Comparison of ENCODE assay signal across 8 cellular contexts in genomic region chr16:1991588-1992474, GRCh38. TPM values are rescaled to one million over a fixed set of nuclear protein-coding genes. Genes with fewer than 3 reads are reported as not detected.
DNase-seq lines count a peak whose midpoint lies in the region; ATAC-seq and TF ChIP-seq lines count a peak whose summit lies in the region.

No MANE protein-coding gene starts in this region.

- DNase-seq in GM12865 (ENCODE audit: low read depth) (peak; percentile 97), PC-3 (peak; percentile 63), fibroblast of pulmonary artery (ENCODE audit: low read depth) (peak; percentile 94), NCI-H2196 treated with DMSO at 0.1 percent for 48 hours (lab: John Stamatoyannopoulos, UW; ENCODE audit: unreplicated experiment) (no peak)
- peak; percentile 93 for DNase-seq in activated effector memory CD4-positive, alpha-beta T cell treated with Interleukin-2 at 50 U/mL for 16 hours
- DNase-seq in stimulated activated effector memory CD8-positive, alpha-beta T cell treated with anti-CD3 and anti-CD28 coated beads, Interleukin-12 subunit alpha, Interleukin-12 subunit beta, amount 100 ng/mL, for 72 hours (ENCODE audit: low spot score in 2 of 2) = peak; percentile 85 to 95

- no peaks in the 10 kb centered on the region; the same call in 1 of the 2 replicates for H3K36me3 ChIP-seq in PC-3 (ENCODE audit: low read depth, low read length)

- H3K4me1 ChIP-seq in PC-3 (ENCODE audit: insufficient read depth, low read length) = peaks cover 4% of the 10 kb centered on the region; the same call in 1 of the 2 replicates

- H4K20me1 ChIP-seq in PC-3 (ENCODE audit: low read length) = no peaks in the 10 kb centered on the region

- peaks cover 64% of the 10 kb centered on the region for H3K27me3 Mint-ChIP-seq in nephron (ENCODE audit: low read depth)

- no peaks in the 10 kb centered on the region for H3K79me2 ChIP-seq in PC-3 (ENCODE audit: low read length)

- H3K4me1 Mint-ChIP-seq in nephron = peaks cover 9% of the 10 kb centered on the region
- peaks cover 36% of the 10 kb centered on the region for H3K4me1 Mint-ChIP-seq in stimulated activated effector memory CD8-positive, alpha-beta T cell treated with anti-CD3 and anti-CD28 coated beads, Interleukin-12 subunit alpha, Interleukin-12 subunit beta, amount 100 ng/mL, for 72 hours

- no peaks in the 10 kb centered on the region for H3K9me2 ChIP-seq in PC-3 (replicated peaks; ENCODE audit: low read length)

- no peak for TF ChIP-seq CTCF in GM12865 (IDR thresholded peaks at IDR 0.05; ENCODE audit: insufficient read depth, low read depth, low read length, missing control alignments)
- TF ChIP-seq CTCF in PC-3 (conservative IDR thresholded peaks at IDR 0.05; ENCODE audit: low read depth, low read length) = no peak
- TF ChIP-seq CTCF in fibroblast of pulmonary artery (IDR thresholded peaks at IDR 0.05; ENCODE audit: low read length, missing control alignments) = no peak
- no peak for TF ChIP-seq CTCF in nephron (IDR thresholded peaks at IDR 0.05; ENCODE audit: unreplicated experiment in 3 of 3)

- no peak overlapping the region for H3K9ac ChIP-seq in PC-3 (ENCODE audit: low read length)

- no peaks in the 10 kb centered on the region for H3F3A ChIP-seq in PC-3 (ENCODE audit: low read length, unreplicated experiment)

- no peak overlapping the region for H3K4me2 ChIP-seq in PC-3 (ENCODE audit: low read length)

- H2AFZ ChIP-seq in PC-3 (ENCODE audit: low read length) = no peak overlapping the region

- H3K36me3 Mint-ChIP-seq in nephron (ENCODE audit: low read depth) = peaks cover 12% of the 10 kb centered on the region
- H3K36me3 Mint-ChIP-seq in stimulated activated effector memory CD8-positive, alpha-beta T cell treated with anti-CD3 and anti-CD28 coated beads, Interleukin-12 subunit alpha, Interleukin-12 subunit beta, amount 100 ng/mL, for 72 hours = peaks cover 25% of the 10 kb centered on the region

- intact Hi-C loops in PC-3 (cut with micrococcal nuclease) = no loop called here

- no peaks in the 10 kb centered on the region for H3K27me3 ChIP-seq in PC-3 (ENCODE audit: low read length)

- no peak overlapping the region for H3K27ac ChIP-seq in PC-3 (ENCODE audit: low read length)

- no peaks in the 10 kb centered on the region for H3K9me3 Mint-ChIP-seq in nephron
- H3K9me3 Mint-ChIP-seq in stimulated activated effector memory CD8-positive, alpha-beta T cell treated with anti-CD3 and anti-CD28 coated beads, Interleukin-12 subunit alpha, Interleukin-12 subunit beta, amount 100 ng/mL, for 72 hours = no peaks in the 10 kb centered on the region

- H3K27ac Mint-ChIP-seq in nephron = no peak overlapping the region
- H3K27ac Mint-ChIP-seq in stimulated activated effector memory CD8-positive, alpha-beta T cell treated with anti-CD3 and anti-CD28 coated beads, Interleukin-12 subunit alpha, Interleukin-12 subunit beta, amount 100 ng/mL, for 72 hours = peak overlapping the region; percentile 76

- CTCF ChIA-PET in PC-3 (lab: Charles Lee) = interaction anchor here (0.5 kb wide), 1 partner anchor 31 kb away, joined by 10 read pairs; no protein-coding TSS in a partner anchor

- BruUV-seq in PC-3 (replicated peaks; lab: Mats Ljungman, UMichigan) = no TSS peak

- ATAC-seq in HG02759 (IDR thresholded peaks at IDR 0.05; ENCODE audit: unreplicated experiment) (peak; percentile 60), PC-3 (peak; percentile 23)
- peak; percentile 70 for ATAC-seq in stimulated activated effector memory CD8-positive, alpha-beta T cell treated with anti-CD3 and anti-CD28 coated beads, Interleukin-12 subunit alpha, Interleukin-12 subunit beta, amount 100 ng/mL, for 72 hours

- H3K4me3 ChIP-seq in GM12865 (ENCODE audit: low read depth, low read length) (peak overlapping the region; percentile 76), PC-3 (ENCODE audit: low read length) (no peak overlapping the region), fibroblast of pulmonary artery (replicated peaks; ENCODE audit: low read depth, low read length) (peak overlapping the region; percentile 22)

- POLR2A ChIA-PET in PC-3 (lab: Charles Lee; ENCODE audit: unreplicated experiment) = no interaction called here

- H3K4me3 Mint-ChIP-seq in nephron = peak overlapping the region in 2 of 3 experiments; percentile 56 to 57
- peak overlapping the region; percentile 78 for H3K4me3 Mint-ChIP-seq in stimulated activated effector memory CD8-positive, alpha-beta T cell treated with anti-CD3 and anti-CD28 coated beads, Interleukin-12 subunit alpha, Interleukin-12 subunit beta, amount 100 ng/mL, for 72 hours

- H3K9me3 ChIP-seq in PC-3 (ENCODE audit: low read length) = no peaks in the 10 kb centered on the region

RNA-seq across cellular contexts. Expression of gene SYNGR3, which starts 2.1 kb away (rescaled TPM):
- 1.5 and 2.8 TPM in 2 replicates for total RNA-seq in PC-3 (2014; rRNA removed)

RNA-seq across cellular contexts. Expression of gene GFER, which starts 7.8 kb away (rescaled TPM):
- total RNA-seq in PC-3 (2014; rRNA removed) = 66.8 and 77.2 TPM in 2 replicates

RNA-seq across cellular contexts. Expression of gene NOXO1, which starts 10.6 kb away (rescaled TPM):
- 2.4 and 3.4 TPM in 2 replicates for total RNA-seq in PC-3 (2014; rRNA removed)

RNA-seq across cellular contexts. Expression of gene ZNF598, which starts 17.8 kb away (rescaled TPM):
- total RNA-seq in PC-3 (2014; rRNA removed) = 44.4 and 60.1 TPM in 2 replicates

RNA-seq across cellular contexts. Expression of gene TBL3, which starts 20.0 kb away (rescaled TPM):
- 71.5 and 111 TPM in 2 replicates for total RNA-seq in PC-3 (2014; rRNA removed)
